33 cellular contexts compared by ENCODE assay signal in the genomic region with DNA sequence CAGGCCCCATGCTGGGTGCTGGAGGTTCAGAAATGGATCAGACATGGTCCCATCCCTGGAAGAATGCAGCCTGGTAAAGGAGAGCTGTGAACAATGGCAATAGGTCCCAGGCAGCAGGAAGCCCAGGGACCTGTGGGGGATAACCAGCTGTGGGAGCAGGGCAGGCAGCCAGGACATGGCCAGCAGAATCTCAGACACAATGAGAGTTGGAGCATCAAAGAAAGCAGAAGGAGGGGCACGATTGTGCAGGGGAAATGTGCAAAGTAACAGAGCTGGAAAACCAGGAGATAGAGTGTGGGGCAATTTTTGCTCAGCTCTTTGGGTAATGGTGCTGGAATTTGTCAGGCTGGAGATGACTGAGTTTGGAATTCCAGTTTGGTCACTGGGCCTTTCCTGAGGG. TPM values are rescaled to one million over a fixed set of nuclear protein-coding genes. Genes with fewer than 3 reads are reported as not detected.
"Had no signal": no experiment of that assay in that cellular context is flagged by ENCODE, and none has a peak within 500 bp of the region (broad histone marks: within the 10 kb centered on the region; RNA-seq: fewer than 3 reads in every experiment).

No MANE protein-coding gene starts in this region.

- H3K4me3 ChIP-seq: breast epithelium, esophagus muscularis mucosa, gastrocnemius medialis, pancreas, prostate gland, smooth muscle cell, uterus had no signal

- H3K27ac Mint-ChIP-seq: activated CD4-positive, alpha-beta memory T cell treated with anti-CD3 and anti-CD28 coated beads, Interleukin-2, amount 10 ng/mL, durations not matched to agents 7 days and 5 days; activated CD4-positive, alpha-beta T cell treated with anti-CD3 and anti-CD28 coated beads, Interleukin-2, amount 10 ng/mL, durations not matched to agents 7 days and 5 days; activated naive CD4-positive, alpha-beta T cell treated with anti-CD3 and anti-CD28 coated beads, Interleukin-2, amount 50 U/mL, for 24 hours; activated naive CD8-positive, alpha-beta T cell treated with anti-CD3 and anti-CD28 coated beads, Interleukin-2, amount 50 U/mL, for 24 hours; activated T-cell treated with anti-CD3 and anti-CD28 coated beads, Interleukin-2, amount 50 U/mL, for 24 hours; activated T-helper 17 cell treated with anti-CD3 and anti-CD28 coated beads, Interleukin-2, amount 50 U/mL, for 72 hours; naive thymus-derived CD8-positive, alpha-beta T cell; stimulated activated memory B cell treated with anti-CD40 and anti-IgM and Interleukin-4, amounts not matched to agents 10 μg/mL and 1 μg/mL and 100 μg/mL, for 72 hours; T-helper 1 cell treated with Interleukin-12 subunit alpha and Interleukin-12 subunit beta and Interleukin-4 antibody, amounts not matched to agents 30 μg/mL and 1 μg/mL, for 36 hours; type B pancreatic cell had no signal

- H3K4me3 Mint-ChIP-seq: activated CD4-positive, alpha-beta memory T cell treated with anti-CD3 and anti-CD28 coated beads, Interleukin-2, amount 10 ng/mL, durations not matched to agents 7 days and 5 days; activated CD4-positive, alpha-beta T cell treated with anti-CD3 and anti-CD28 coated beads, Interleukin-2, amount 10 ng/mL, durations not matched to agents 7 days and 5 days; activated naive CD4-positive, alpha-beta T cell treated with anti-CD3 and anti-CD28 coated beads, Interleukin-2, amount 50 U/mL, for 24 hours; activated naive CD8-positive, alpha-beta T cell treated with anti-CD3 and anti-CD28 coated beads, Interleukin-2, amount 50 U/mL, for 24 hours; activated T-cell treated with anti-CD3 and anti-CD28 coated beads, Interleukin-2, amount 50 U/mL, for 24 hours; activated T-helper 17 cell treated with anti-CD3 and anti-CD28 coated beads, Interleukin-2, amount 50 U/mL, for 72 hours; central memory CD8-positive, alpha-beta T cell; naive thymus-derived CD8-positive, alpha-beta T cell; stimulated activated memory B cell treated with anti-CD40 and anti-IgM and Interleukin-4, amounts not matched to agents 10 μg/mL and 1 μg/mL and 100 μg/mL, for 72 hours; stimulated activated naive CD8-positive, alpha-beta T cell treated with anti-CD3 and anti-CD28 coated beads, Interleukin-15, amount 100 ng/mL, for 72 hours; T-helper 1 cell treated with Interleukin-12 subunit alpha and Interleukin-12 subunit beta and Interleukin-4 antibody, amounts not matched to agents 30 μg/mL and 1 μg/mL, for 36 hours; type B pancreatic cell had no signal

- H3K36me3 Mint-ChIP-seq: activated naive CD4-positive, alpha-beta T cell treated with anti-CD3 and anti-CD28 coated beads, Interleukin-2, amount 50 U/mL, for 24 hours; naive thymus-derived CD8-positive, alpha-beta T cell; stimulated activated memory B cell treated with anti-CD40 and anti-IgM and Interleukin-4, amounts not matched to agents 10 μg/mL and 1 μg/mL and 100 μg/mL, for 72 hours had no signal

- H3K27me3 Mint-ChIP-seq: activated CD4-positive, alpha-beta memory T cell treated with anti-CD3 and anti-CD28 coated beads, Interleukin-2, amount 10 ng/mL, durations not matched to agents 7 days and 5 days; activated CD4-positive, alpha-beta T cell treated with anti-CD3 and anti-CD28 coated beads, Interleukin-2, amount 10 ng/mL, durations not matched to agents 7 days and 5 days; activated naive CD8-positive, alpha-beta T cell treated with anti-CD3 and anti-CD28 coated beads, Interleukin-2, amount 50 U/mL, for 24 hours had no signal

- DNase-seq: activated CD4-positive, alpha-beta memory T cell treated with anti-CD3 and anti-CD28 coated beads, Interleukin-2, amount 10 ng/mL, durations not matched to agents 7 days and 5 days; activated CD4-positive, alpha-beta T cell treated with anti-CD3 and anti-CD28 coated beads for 1 hour; activated CD4-positive, alpha-beta T cell treated with anti-CD3 and anti-CD28 coated beads, Interleukin-2, amount 10 ng/mL, durations not matched to agents 7 days and 5 days; activated CD8-positive, alpha-beta memory T cell treated with anti-CD3 and anti-CD28 coated beads, Interleukin-2, amount 50 U/mL, for 48 hours; activated gamma-delta T cell treated with Interleukin-2 at 50 U/mL for 16 hours; activated naive CD8-positive, alpha-beta T cell treated with anti-CD3 and anti-CD28 coated beads, Interleukin-2, amount 50 U/mL, for 24 hours; activated T-cell treated with anti-CD3 and anti-CD28 coated beads, Interleukin-2, amount 50 U/mL, for 24 hours; amygdala; dermis blood vessel endothelial cell; effector CD4-positive, alpha-beta T cell; gastrocnemius medialis; hippocampal formation; left colon; midbrain; naive thymus-derived CD8-positive, alpha-beta T cell; pancreas; stimulated activated CD4-positive, alpha-beta T cell treated with anti-CD3 and anti-CD28 coated beads, Interleukin-1b, Interleukin-23, amount 100 ng/mL, for 48 hours; stimulated activated CD4-positive, alpha-beta T cell treated with anti-CD3 and anti-CD28 coated beads, Interleukin-4, amount 100 ng/mL, for 4 hours; stimulated activated CD8-positive, alpha-beta memory T cell treated with anti-CD3 and anti-CD28 coated beads, Interleukin-4, amount 100 ng/mL, for 48 hours; stimulated activated naive CD8-positive, alpha-beta T cell treated with anti-CD3 and anti-CD28 coated beads, Interleukin-15, amount 100 ng/mL, for 72 hours; T1000; uterus had no signal

- H3K9me3 Mint-ChIP-seq: activated CD4-positive, alpha-beta memory T cell treated with anti-CD3 and anti-CD28 coated beads, Interleukin-2, amount 10 ng/mL, durations not matched to agents 7 days and 5 days; activated CD4-positive, alpha-beta T cell treated with anti-CD3 and anti-CD28 coated beads, Interleukin-2, amount 10 ng/mL, durations not matched to agents 7 days and 5 days; activated naive CD4-positive, alpha-beta T cell treated with anti-CD3 and anti-CD28 coated beads, Interleukin-2, amount 50 U/mL, for 24 hours; activated naive CD8-positive, alpha-beta T cell treated with anti-CD3 and anti-CD28 coated beads, Interleukin-2, amount 50 U/mL, for 24 hours; activated T-cell treated with anti-CD3 and anti-CD28 coated beads, Interleukin-2, amount 50 U/mL, for 24 hours; activated T-helper 17 cell treated with anti-CD3 and anti-CD28 coated beads, Interleukin-2, amount 50 U/mL, for 72 hours; central memory CD8-positive, alpha-beta T cell; naive thymus-derived CD8-positive, alpha-beta T cell; stimulated activated naive CD8-positive, alpha-beta T cell treated with anti-CD3 and anti-CD28 coated beads, Interleukin-15, amount 100 ng/mL, for 72 hours; T-helper 1 cell treated with Interleukin-12 subunit alpha and Interleukin-12 subunit beta and Interleukin-4 antibody, amounts not matched to agents 30 μg/mL and 1 μg/mL, for 36 hours had no signal

- H3K4me1 Mint-ChIP-seq: activated CD4-positive, alpha-beta memory T cell treated with anti-CD3 and anti-CD28 coated beads, Interleukin-2, amount 10 ng/mL, durations not matched to agents 7 days and 5 days; activated CD4-positive, alpha-beta T cell treated with anti-CD3 and anti-CD28 coated beads, Interleukin-2, amount 10 ng/mL, durations not matched to agents 7 days and 5 days; activated naive CD4-positive, alpha-beta T cell treated with anti-CD3 and anti-CD28 coated beads, Interleukin-2, amount 50 U/mL, for 24 hours; activated naive CD8-positive, alpha-beta T cell treated with anti-CD3 and anti-CD28 coated beads, Interleukin-2, amount 50 U/mL, for 24 hours; activated T-helper 17 cell treated with anti-CD3 and anti-CD28 coated beads, Interleukin-2, amount 50 U/mL, for 72 hours; central memory CD8-positive, alpha-beta T cell; naive thymus-derived CD8-positive, alpha-beta T cell; stimulated activated memory B cell treated with anti-CD40 and anti-IgM and Interleukin-4, amounts not matched to agents 10 μg/mL and 1 μg/mL and 100 μg/mL, for 72 hours; stimulated activated naive CD8-positive, alpha-beta T cell treated with anti-CD3 and anti-CD28 coated beads, Interleukin-15, amount 100 ng/mL, for 72 hours had no signal

RNA-seq across cellular contexts. Expression of a gene that starts 44.3 kb away (rescaled TPM):
- total RNA-seq: activated CD4-positive, alpha-beta memory T cell treated with anti-CD3 and anti-CD28 coated beads, Interleukin-2, amount 10 ng/mL, durations not matched to agents 7 days and 5 days; activated CD4-positive, alpha-beta T cell treated with anti-CD3 and anti-CD28 coated beads, Interleukin-2, amount 10 ng/mL, durations not matched to agents 7 days and 5 days; activated T-helper 17 cell treated with anti-CD3 and anti-CD28 coated beads, Interleukin-2, amount 50 U/mL, for 72 hours; breast epithelium; dermis blood vessel endothelial cell; esophagus muscularis mucosa; left colon; lower leg skin; naive thymus-derived CD8-positive, alpha-beta T cell; prostate gland; uterus had no signal
